In genomic region chr5:132265336-132266030, GRCh38 we compare ENCODE assay signal across 8 cellular contexts. TPM values are rescaled to one million over a fixed set of nuclear protein-coding genes. Genes with fewer than 3 reads are reported as not detected.
DNase-seq lines count a peak whose midpoint lies in the region; ATAC-seq and TF ChIP-seq lines count a peak whose summit lies in the region.
"Had no signal": no experiment of that assay in that cellular context is flagged by ENCODE, and none has a peak within 500 bp of the region (broad histone marks: within the 10 kb centered on the region; RNA-seq: fewer than 3 reads in every experiment).

No MANE protein-coding gene starts in this region.

- no peak overlapping the region for H3K27ac Mint-ChIP-seq in immature natural killer cell
- H3K27ac Mint-ChIP-seq in activated T-cell treated with anti-CD3 and anti-CD28 coated beads, Interleukin-2, amount 50 U/mL, for 72 hours, result no peak overlapping the region
- H3K27ac Mint-ChIP-seq: activated naive CD4-positive, alpha-beta T cell treated with anti-CD3 and anti-CD28 coated beads, Interleukin-2, amount 50 U/mL, for 72 hours had no signal

- H3K27me3 ChIP-seq in right lobe of liver (no peaks in the 10 kb centered on the region), tibial artery (no peaks in the 10 kb centered on the region)

- peaks cover 0 to 1% (median 0%) of the 10 kb centered on the region in 3 donors for H3K36me3 Mint-ChIP-seq in immature natural killer cell
- no peaks in the 10 kb centered on the region for H3K36me3 Mint-ChIP-seq in activated T-cell treated with anti-CD3 and anti-CD28 coated beads, Interleukin-2, amount 50 U/mL, for 72 hours (ENCODE audit: insufficient read depth in 2 of 2)
- H3K36me3 Mint-ChIP-seq: activated naive CD4-positive, alpha-beta T cell treated with anti-CD3 and anti-CD28 coated beads, Interleukin-2, amount 50 U/mL, for 72 hours had no signal

- no peaks in the 10 kb centered on the region for H3K4me1 ChIP-seq in right lobe of liver
- H3K4me1 ChIP-seq in tibial artery, result peaks cover 0 to 90% (median 57%) of the 10 kb centered on the region in 4 donors

- 49% methylated on average over 4 of the region's 8 CpGs for WGBS in right lobe of liver (ENCODE audit: insufficient coverage, low coverage, low lambda C conversion rate, missing lambda C conversion rate)

- no peaks in the 10 kb centered on the region for H3K9me3 ChIP-seq in right lobe of liver
- no peaks in the 10 kb centered on the region for H3K9me3 ChIP-seq in tibial artery

- H3K27me3 Mint-ChIP-seq in immature natural killer cell (ENCODE audit: low read depth in 3 of 3), result no peaks in the 10 kb centered on the region
- no peaks in the 10 kb centered on the region for H3K27me3 Mint-ChIP-seq in activated T-cell treated with anti-CD3 and anti-CD28 coated beads, Interleukin-2, amount 50 U/mL, for 72 hours (ENCODE audit: low read depth)

- peak in 3 of 4 donors; percentile 24 to 45 (median 38) for ATAC-seq in right lobe of liver
- no peak for ATAC-seq in activated T-cell treated with anti-CD3 and anti-CD28 coated beads, Interleukin-2, amount 50 U/mL, for 72 hours (replicated peaks in 1 of 2)
- ATAC-seq: activated naive CD4-positive, alpha-beta T cell treated with anti-CD3 and anti-CD28 coated beads, Interleukin-2, amount 50 U/mL, for 72 hours had no signal

- intact Hi-C loops in right lobe of liver (cut with DNase I), result no loop called here
- intact Hi-C loops in tibial artery (cut with DNase I; ENCODE audit: low total_unique reads), result no loop called here

- H3K4me3 ChIP-seq in right lobe of liver (no peak overlapping the region), tibial artery (no peak overlapping the region)

- no peaks in the 10 kb centered on the region for H3K4me1 Mint-ChIP-seq in immature natural killer cell
- peaks cover 61% of the 10 kb centered on the region for H3K4me1 Mint-ChIP-seq in activated T-cell treated with anti-CD3 and anti-CD28 coated beads, Interleukin-2, amount 50 U/mL, for 72 hours (ENCODE audit: low read depth)

- H3K36me3 ChIP-seq in right lobe of liver, result no peaks in the 10 kb centered on the region
- peaks cover 0 to 47% (median 19%) of the 10 kb centered on the region in 3 donors for H3K36me3 ChIP-seq in tibial artery

- TF ChIP-seq POLR2A in right lobe of liver (IDR thresholded peaks at IDR 0.05), result no peak

- DNase-seq in HuH-7 (ENCODE audit: low spot score) (peak; percentile 68), caudate nucleus (lab: John Stamatoyannopoulos, UW) (no peak), right lobe of liver (peak in 1 of 3 donors; percentile 44), tibial artery (peak; percentile 75 to 92), immature natural killer cell (no peak)
- DNase-seq in activated T-cell treated with anti-CD3 and anti-CD28 coated beads, Interleukin-2, amount 50 U/mL, for 72 hours, result no peak
- DNase-seq in effector CD8-positive, alpha-beta T cell (lab: John Stamatoyannopoulos, UW), result no peak

- TF ChIP-seq CTCF in right lobe of liver (IDR thresholded peaks at IDR 0.05) (no peak), tibial artery (IDR thresholded peaks at IDR 0.05) (no peak)

- no peaks in the 10 kb centered on the region for H3K9me3 Mint-ChIP-seq in immature natural killer cell
- H3K9me3 Mint-ChIP-seq in activated T-cell treated with anti-CD3 and anti-CD28 coated beads, Interleukin-2, amount 50 U/mL, for 72 hours, result no peaks in the 10 kb centered on the region
- H3K9me3 Mint-ChIP-seq: activated naive CD4-positive, alpha-beta T cell treated with anti-CD3 and anti-CD28 coated beads, Interleukin-2, amount 50 U/mL, for 72 hours had no signal

- H3K4me3 Mint-ChIP-seq in immature natural killer cell, result no peak overlapping the region
- no peak overlapping the region for H3K4me3 Mint-ChIP-seq in activated T-cell treated with anti-CD3 and anti-CD28 coated beads, Interleukin-2, amount 50 U/mL, for 72 hours

- peak overlapping the region; percentile 64 for H3K27ac ChIP-seq in caudate nucleus (ENCODE audit: low read depth, low read length)
- H3K27ac ChIP-seq in right lobe of liver, result no peak overlapping the region
- H3K27ac ChIP-seq in tibial artery, result peak overlapping the region; percentile 95 to 96

RNA-seq across cellular contexts. Expression of gene PDLIM4, which starts 8.0 kb away (rescaled TPM):
- total RNA-seq in right lobe of liver, result under 1 TPM in 4 of 6 experiments, not detected in 2; 0.24 to 0.95 (median 0.40) TPM
- not detected for polyA plus RNA-seq in immature natural killer cell
- 1 to 10 TPM in 1 of 2 donors, under 1 TPM in 1; 0.79 to 1.2 TPM for total RNA-seq in activated T-cell treated with anti-CD3 and anti-CD28 coated beads, Interleukin-2, amount 50 U/mL, for 72 hours
- total RNA-seq: activated naive CD4-positive, alpha-beta T cell treated with anti-CD3 and anti-CD28 coated beads, Interleukin-2, amount 50 U/mL, for 72 hours had no signal

RNA-seq across cellular contexts. Expression of gene SLC22A4, which starts 28.7 kb away (rescaled TPM):
- total RNA-seq in right lobe of liver, result under 1 TPM; 0.31 to 0.59 (median 0.36) TPM
- polyA plus RNA-seq in immature natural killer cell, result not detected
- total RNA-seq in activated T-cell treated with anti-CD3 and anti-CD28 coated beads, Interleukin-2, amount 50 U/mL, for 72 hours, result 1 to 10 TPM; 1.8 to 2.9 TPM

RNA-seq across cellular contexts. Expression of gene P4HA2, which starts 37.8 kb away (rescaled TPM):
- 10 to 100 TPM; 11.5 to 23.2 (median 16.5) TPM for total RNA-seq in right lobe of liver
- polyA plus RNA-seq in immature natural killer cell, result under 1 TPM in 2 of 3 donors, not detected in 1; 0.91 TPM
- 1 to 10 TPM; 3.2 to 5.9 TPM for total RNA-seq in activated T-cell treated with anti-CD3 and anti-CD28 coated beads, Interleukin-2, amount 50 U/mL, for 72 hours

Comparison
In these comparisons a context has a peak if more than half of its experiments do, and no peak if none do; other contexts are left out.
1. DNase-seq: peak in HuH-7 (single experiment) and tibial artery (2 of 2); none in caudate nucleus (0 of 61), immature natural killer cell (0 of 3), activated T-cell treated with anti-CD3 and anti-CD28 coated beads, Interleukin-2, amount 50 U/mL, for 72 hours (0 of 2) and effector CD8-positive, alpha-beta T cell (single experiment).
2. H3K27ac ChIP-seq: peak in caudate nucleus (single experiment) and tibial artery (2 of 2); none in right lobe of liver (0 of 3).
3. ATAC-seq: peak in right lobe of liver (3 of 4); none in activated T-cell treated with anti-CD3 and anti-CD28 coated beads, Interleukin-2, amount 50 U/mL, for 72 hours (0 of 2).